7 cellular contexts compared by ENCODE assay signal in the genomic region with DNA sequence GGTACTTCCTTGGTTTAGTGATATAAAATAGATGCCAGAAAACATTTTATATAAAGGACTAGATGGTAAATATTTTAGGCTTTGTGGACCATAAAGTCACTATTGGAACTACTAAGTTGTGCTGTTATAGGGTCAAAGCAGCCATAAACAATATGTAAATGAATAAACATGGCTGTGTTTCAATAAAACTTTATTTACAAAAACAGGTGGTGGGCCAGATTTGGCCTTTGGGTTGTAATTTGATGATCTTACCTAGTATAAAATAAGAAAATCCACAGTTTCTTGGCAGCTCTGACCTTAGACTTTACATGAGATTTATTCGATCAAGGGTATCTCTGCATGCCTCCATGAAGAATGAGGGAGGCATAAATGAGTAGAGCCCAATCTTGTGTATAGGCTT.
"Had no signal": no experiment of that assay in that cellular context is flagged by ENCODE, and none has a peak within 500 bp of the region (broad histone marks: within the 10 kb centered on the region; RNA-seq: fewer than 3 reads in every experiment).

No MANE protein-coding gene starts in this region.

- FAIRE-seq: G401.6, GM12891, GM12892, GM18507, GM19239 had no signal

- DNase-seq: GDM1, GF-D8 had no signal
